8 cellular contexts compared by ENCODE assay signal in genomic region chr4:119211856-119212250, GRCh38. TPM values are rescaled to one million over a fixed set of nuclear protein-coding genes. Genes with fewer than 3 reads are reported as not detected.
DNase-seq lines count a peak whose midpoint lies in the region; ATAC-seq and TF ChIP-seq lines count a peak whose summit lies in the region.

No MANE protein-coding gene starts in this region.

- H3K27ac ChIP-seq in C4-2B (peak overlapping the region; percentile 82), adipose tissue (ENCODE audit: low read depth, low read length) (peak overlapping the region; percentile 70), layer of hippocampus (ENCODE audit: low read depth, low read length) (peak overlapping the region; percentile 62), thoracic aorta (peak overlapping the region; percentile 99)

- WGBS in adipose tissue, 3 donors = 1 to 2% (median 1%) methylated on average over 13 of the region's 13 CpGs

- ATAC-seq in GM19351 (IDR thresholded peaks at IDR 0.05; ENCODE audit: unreplicated experiment) (peak; percentile 19), HG03457 (IDR thresholded peaks at IDR 0.05; ENCODE audit: unreplicated experiment) (peak; percentile 6), thoracic aorta (ENCODE audit: insufficient number of reproducible peaks, low FRiP score, low read depth) (no peak)

- H3K27me3 ChIP-seq in layer of hippocampus (ENCODE audit: control insufficient read depth, insufficient read depth, low read length) (no peaks in the 10 kb centered on the region), thoracic aorta (replicated peaks; ENCODE audit: insufficient read depth) (no peaks in the 10 kb centered on the region)

- peaks cover 9 to 34% of the 10 kb centered on the region in 2 donors for H3K4me1 ChIP-seq in thoracic aorta (ENCODE audit: control insufficient read depth in 1 of 2, low read depth in 2 of 2)

- peak overlapping the region; percentile 96 for H3K4me3 ChIP-seq in thoracic aorta

- DNase-seq in thoracic aorta (ENCODE audit: low spot score) = no peak
- no peak for DNase-seq in medulla oblongata (ENCODE audit: extremely low spot score)
- DNase-seq in AG08395 (ENCODE audit: low spot score) = no peak

- H3K36me3 ChIP-seq in thoracic aorta = no peaks in the 10 kb centered on the region

- TF ChIP-seq CTCF in C4-2B (conservative IDR thresholded peaks at IDR 0.05) (no peak), thoracic aorta (IDR thresholded peaks at IDR 0.05) (no peak)

- no peaks in the 10 kb centered on the region for H3K9me3 ChIP-seq in thoracic aorta

RNA-seq across cellular contexts. Expression of gene USP53, which starts 0.7 kb away (rescaled TPM):
- polyA plus RNA-seq in adipose tissue = 10 to 100 TPM in 2 of 3 donors, 1 to 10 TPM in 1; 9.7 to 28.2 (median 15.6) TPM
- 100 to 1,000 TPM; 112 to 208 TPM for total RNA-seq in thoracic aorta
